ENCODE assay signal across 8 cellular contexts in genomic region chr9:124861342-124862229, GRCh38. TPM values are rescaled to one million over a fixed set of nuclear protein-coding genes. Genes with fewer than 3 reads are reported as not detected.
DNase-seq lines count a peak whose midpoint lies in the region; ATAC-seq and TF ChIP-seq lines count a peak whose summit lies in the region.

ARPC5L (plus strand) TSS chr9:124862130; CDS start chr9:124869291, 7,161 bp downstream.
RPL35 (minus strand) TSS chr9:124861957; CDS start chr9:124861912, 45 bp downstream.

- H3K27ac Mint-ChIP-seq in CD4-positive, alpha-beta memory T cell = peak within 1 kb of the TSS; percentile 92 to 99 (median 98)

- H3K4me3 Mint-ChIP-seq in CD4-positive, alpha-beta memory T cell = peak within 1 kb of the TSS; percentile 91 to 100 (median 96)

- TF ChIP-seq POLR2A in right lobe of liver (IDR thresholded peaks at IDR 0.05) = peak; percentile 88

- peaks cover 26% of the 10 kb centered on the region for H3K4me1 ChIP-seq in CD4-positive, alpha-beta memory T cell (ENCODE audit: insufficient read depth, low read length)
- peaks cover 0 to 15% (median 5%) of the 10 kb centered on the region in 4 donors for H3K4me1 ChIP-seq in right lobe of liver

- H3K27me3 Mint-ChIP-seq in CD4-positive, alpha-beta memory T cell = no peaks in the 10 kb centered on the region

- peak in 3 of 4 donors; percentile 12 to 22 (median 13) for TF ChIP-seq CTCF in right lobe of liver (IDR thresholded peaks at IDR 0.05)

- H3K36me3 ChIP-seq in CD4-positive, alpha-beta memory T cell (ENCODE audit: insufficient read depth, low read length) = peaks cover 45% of the 10 kb centered on the region
- peaks cover 0 to 37% (median 19%) of the 10 kb centered on the region in 4 donors for H3K36me3 ChIP-seq in right lobe of liver

- no peaks in the 10 kb centered on the region for H3K9me3 ChIP-seq in CD4-positive, alpha-beta memory T cell (ENCODE audit: control insufficient read depth in 1 of 2, low read length in 2 of 2)
- H3K9me3 ChIP-seq in right lobe of liver = no peaks in the 10 kb centered on the region

- peak; percentile 82 for ATAC-seq in GM19455 (IDR thresholded peaks at IDR 0.05; ENCODE audit: unreplicated experiment)
- ATAC-seq in right lobe of liver = peak; percentile 96 to 99 (median 98)

- peak within 1 kb of the TSS; percentile 78 to 84 for H3K4me3 ChIP-seq in CD4-positive, alpha-beta memory T cell (ENCODE audit: low read length in 2 of 2)
- H3K4me3 ChIP-seq in right lobe of liver = peak within 1 kb of the TSS; percentile 86 to 97 (median 94)

- intact Hi-C loops in CD4-positive, alpha-beta memory T cell (cut with micrococcal nuclease) = loop anchor here (1.0 to 2.0 kb wide), 6 partner anchors 8 to 400 kb away; partner anchors contain the start of genes GAPVD1, GOLGA1, HSPA5 and NR6A1
- intact Hi-C loops in right lobe of liver (cut with DNase I) = no loop called here

- H3K9me3 Mint-ChIP-seq in CD4-positive, alpha-beta memory T cell = no peaks in the 10 kb centered on the region

- H3K36me3 Mint-ChIP-seq in CD4-positive, alpha-beta memory T cell = peaks cover 21 to 47% of the 10 kb centered on the region in 2 donors

- DNase-seq in CD4-positive, alpha-beta memory T cell = peak; percentile 95 to 96 (median 95)
- DNase-seq in HK-2 (ENCODE audit: unreplicated experiment) (peak; percentile 92), NCI-H82 (lab: John Stamatoyannopoulos, UW) (peak; percentile 97), dermis blood vessel endothelial cell (peak; percentile 96), right lobe of liver (peak; percentile 96 to 97 (median 97))
- peak; percentile 94 to 96 for DNase-seq in activated CD4-positive, alpha-beta T cell treated with anti-CD3 and anti-CD28 coated beads, Interleukin-2, amount 50 U/mL, for 48 hours
- peak; percentile 95 to 96 for DNase-seq in stimulated activated CD4-positive, alpha-beta T cell treated with anti-CD3 and anti-CD28 coated beads, Interleukin-4, amount 100 ng/mL, for 4 hours

- CTCF ChIA-PET in CD4-positive, alpha-beta memory T cell (lab: Charles Lee; ENCODE audit: partially characterized antibody) = interaction anchor here (1.0 to 3.6 kb wide), 9 partner anchors 8 to 282 kb away, joined by 3 to 36 read pairs (median 7); partner anchors contain the start of genes NR6A1, SCAI and WDR38

- POLR2A ChIA-PET in CD4-positive, alpha-beta memory T cell (lab: Charles Lee; ENCODE audit: partially characterized antibody) = interaction anchor here (0.7 to 7.2 kb wide), 20 partner anchors 9 to 400 kb away, joined by 3 to 74 read pairs (median 4); partner anchors contain the start of genes GAPVD1, GOLGA1, HSPA5 and NR6A1

- WGBS in right lobe of liver (ENCODE audit: insufficient coverage, low coverage, low lambda C conversion rate, missing lambda C conversion rate) = 2% methylated on average over 24 of the region's 92 CpGs

- peak within 1 kb of the TSS; percentile 95 for H3K27ac ChIP-seq in CD4-positive, alpha-beta memory T cell (ENCODE audit: low read depth, low read length)
- H3K27ac ChIP-seq in right lobe of liver = peak within 1 kb of the TSS; percentile 67 to 88 (median 84)

- peaks cover 20 to 41% (median 29%) of the 10 kb centered on the region in 4 donors for H3K4me1 Mint-ChIP-seq in CD4-positive, alpha-beta memory T cell

- no peaks in the 10 kb centered on the region for H3K27me3 ChIP-seq in CD4-positive, alpha-beta memory T cell (ENCODE audit: insufficient read depth, low read length)
- no peaks in the 10 kb centered on the region for H3K27me3 ChIP-seq in right lobe of liver

RNA-seq across cellular contexts. Expression of gene ARPC5L, which starts in this region (rescaled TPM):
- total RNA-seq in CD4-positive, alpha-beta memory T cell = 10 to 100 TPM; 26.8 to 31.4 TPM
- 10 to 100 TPM; 60.8 to 66.0 TPM for polyA plus RNA-seq in CD4-positive, alpha-beta memory T cell
- 21.1 and 22.5 TPM in 2 replicates for total RNA-seq in dermis blood vessel endothelial cell
- 10 to 100 TPM; 15.2 to 25.7 (median 20.6) TPM for total RNA-seq in right lobe of liver

RNA-seq across cellular contexts. Expression of gene RPL35, which starts in this region (rescaled TPM):
- total RNA-seq in CD4-positive, alpha-beta memory T cell = 1,000 to 10,000 TPM; 1,702 to 1,766 TPM
- 1,000 to 10,000 TPM; 1,440 to 2,014 TPM for polyA plus RNA-seq in CD4-positive, alpha-beta memory T cell
- total RNA-seq in dermis blood vessel endothelial cell (1,038 and 2,144 TPM in 2 replicates), right lobe of liver (1,000 to 10,000 TPM in 2 of 6 experiments, 100 to 1,000 TPM in 4; 372 to 1,299 (median 414) TPM)

Comparison
In these comparisons a context has a peak if more than half of its experiments do, and no peak if none do; other contexts are left out.
1. Peak in every context shown above with its lines: DNase-seq, ATAC-seq, H3K4me3 ChIP-seq and H3K27ac ChIP-seq.